8 cellular contexts compared by ENCODE assay signal in genomic region chr2:218259099-218259921, GRCh38. TPM values are rescaled to one million over a fixed set of nuclear protein-coding genes. Genes with fewer than 3 reads are reported as not detected.
DNase-seq lines count a peak whose midpoint lies in the region; ATAC-seq and TF ChIP-seq lines count a peak whose summit lies in the region.

No MANE protein-coding gene starts in this region.

- H3K9me3 Mint-ChIP-seq in activated naive CD4-positive, alpha-beta T cell treated with anti-CD3 and anti-CD28 coated beads, Interleukin-2, amount 50 U/mL, for 72 hours: no peaks in the 10 kb centered on the region

- TF ChIP-seq POLR2A in vagina (IDR thresholded peaks at IDR 0.05): peak in 1 of 2 donors; percentile 3

- peaks cover 29% of the 10 kb centered on the region for H3K4me1 ChIP-seq in vagina

- peaks cover 0 to 39% of the 10 kb centered on the region in 2 donors for H3K36me3 ChIP-seq in vagina

- TF ChIP-seq CTCF in coronary artery (IDR thresholded peaks at IDR 0.05) (no peak), vagina (IDR thresholded peaks at IDR 0.05) (no peak)

- no peaks in the 10 kb centered on the region for H3K27me3 ChIP-seq in vagina

- ATAC-seq in activated naive CD4-positive, alpha-beta T cell treated with anti-CD3 and anti-CD28 coated beads, Interleukin-2, amount 50 U/mL, for 72 hours: no peak
- no peak for ATAC-seq in GM18861 (IDR thresholded peaks at IDR 0.05; ENCODE audit: unreplicated experiment)

- intact Hi-C loops in vagina (cut with DNase I): loop anchor here (10.0 kb wide), 1 partner anchor 75 kb away; no protein-coding TSS in a partner anchor

- peaks cover 0 to 9% of the 10 kb centered on the region in 2 donors for H3K36me3 Mint-ChIP-seq in activated naive CD4-positive, alpha-beta T cell treated with anti-CD3 and anti-CD28 coated beads, Interleukin-2, amount 50 U/mL, for 72 hours

- H3K27ac Mint-ChIP-seq in activated naive CD4-positive, alpha-beta T cell treated with anti-CD3 and anti-CD28 coated beads, Interleukin-2, amount 50 U/mL, for 72 hours: peak overlapping the region; percentile 68 to 94

- H3K27ac ChIP-seq in coronary artery (peak overlapping the region; percentile 59 to 86), vagina (peak overlapping the region; percentile 80)

- peak in 1 of 2 donors; percentile 52 for DNase-seq in activated naive CD4-positive, alpha-beta T cell treated with anti-CD3 and anti-CD28 coated beads, Interleukin-2, amount 50 U/mL, for 72 hours (ENCODE audit: low spot score in 2 of 2)
- DNase-seq in activated naive CD4-positive, alpha-beta T cell treated with anti-CD3 and anti-CD28 coated beads, Interleukin-2, amount 50 U/mL, for 16 hours: no peak
- DNase-seq in coronary artery (ENCODE audit: low spot score): peak; percentile 83
- peak; percentile 89 for DNase-seq in mesenteric fat pad (ENCODE audit: low spot score)
- DNase-seq in vagina (ENCODE audit: extremely low spot score in 2 of 2): peak in 1 of 2 donors; percentile 92
- DNase-seq in NCI-H1105 (lab: John Stamatoyannopoulos, UW): no peak
- DNase-seq in cerebellar cortex (ENCODE audit: low spot score): no peak

- H3K9me3 ChIP-seq in vagina: no peaks in the 10 kb centered on the region

- H3K4me3 ChIP-seq in coronary artery (peak overlapping the region; percentile 37), vagina (peak overlapping the region in 1 of 2 donors; percentile 11)

RNA-seq across cellular contexts. Expression of gene GPBAR1, which starts 1.5 kb away (rescaled TPM):
- under 1 TPM; 0.46 to 0.88 TPM for total RNA-seq in activated naive CD4-positive, alpha-beta T cell treated with anti-CD3 and anti-CD28 coated beads, Interleukin-2, amount 50 U/mL, for 72 hours
- total RNA-seq in mesenteric fat pad: 34.8 TPM
- 8.1 TPM for total RNA-seq in vagina

RNA-seq across cellular contexts. Expression of gene AAMP, which starts 10.6 kb away (rescaled TPM):
- total RNA-seq in activated naive CD4-positive, alpha-beta T cell treated with anti-CD3 and anti-CD28 coated beads, Interleukin-2, amount 50 U/mL, for 72 hours: 10 to 100 TPM; 67.7 to 68.4 TPM
- total RNA-seq in mesenteric fat pad (89.7 TPM), vagina (106 TPM)

RNA-seq across cellular contexts. Expression of gene PNKD, which starts 11.0 kb away (rescaled TPM):
- 10 to 100 TPM; 25.1 to 30.4 TPM for total RNA-seq in activated naive CD4-positive, alpha-beta T cell treated with anti-CD3 and anti-CD28 coated beads, Interleukin-2, amount 50 U/mL, for 72 hours
- total RNA-seq in mesenteric fat pad: 51.5 TPM
- 28.7 TPM for total RNA-seq in vagina

RNA-seq across cellular contexts. Expression of gene TMBIM1, which starts 33.0 kb away (rescaled TPM):
- total RNA-seq in activated naive CD4-positive, alpha-beta T cell treated with anti-CD3 and anti-CD28 coated beads, Interleukin-2, amount 50 U/mL, for 72 hours: 10 to 100 TPM; 46.1 to 47.5 TPM
- 516 TPM for total RNA-seq in mesenteric fat pad
- total RNA-seq in vagina: 232 TPM

RNA-seq across cellular contexts. Expression of gene ARPC2, which starts 42.3 kb away (rescaled TPM):
- 100 to 1,000 TPM; 567 to 656 TPM for total RNA-seq in activated naive CD4-positive, alpha-beta T cell treated with anti-CD3 and anti-CD28 coated beads, Interleukin-2, amount 50 U/mL, for 72 hours
- total RNA-seq in mesenteric fat pad (323 TPM), vagina (284 TPM)

Comparison
In these comparisons a context has a peak if more than half of its experiments do, and no peak if none do; other contexts are left out.
1. DNase-seq: peak in coronary artery (single experiment) and mesenteric fat pad (single experiment); none in activated naive CD4-positive, alpha-beta T cell treated with anti-CD3 and anti-CD28 coated beads, Interleukin-2, amount 50 U/mL, for 16 hours (single experiment), NCI-H1105 (single experiment) and cerebellar cortex (single experiment).